ENCODE assay signal across 1 cellular context in genomic region chr3:4985330-4986174, GRCh38.
TF ChIP-seq lines count a peak whose summit lies in the region.

No MANE protein-coding gene starts in this region.

TF ChIP-seq in A549, 52 proteins besides CTCF, POLR2A, EP300 and RAD21 (continued from another document):
- TF ChIP-seq SREBF2 (IDR thresholded peaks at IDR 0.05) = no peak
- TF ChIP-seq POLR2AphosphoS2 (conservative IDR thresholded peaks at IDR 0.05; ENCODE audit: low read length) = peak; percentile 100
- TF ChIP-seq RCOR1 (IDR thresholded peaks at IDR 0.05; ENCODE audit: low read depth, low read length) = no peak
- TF ChIP-seq FOSL2 (IDR thresholded peaks at IDR 0.05) = no peak
- TF ChIP-seq FOSL2 (CRISPR knock-in tag; IDR thresholded peaks at IDR 0.05) = peak; percentile 67
- peak; percentile 85 to 91; a peak in 4 of 5 replicates for TF ChIP-seq JUN (IDR thresholded peaks at IDR 0.05)
- TF ChIP-seq, protein P1, sequence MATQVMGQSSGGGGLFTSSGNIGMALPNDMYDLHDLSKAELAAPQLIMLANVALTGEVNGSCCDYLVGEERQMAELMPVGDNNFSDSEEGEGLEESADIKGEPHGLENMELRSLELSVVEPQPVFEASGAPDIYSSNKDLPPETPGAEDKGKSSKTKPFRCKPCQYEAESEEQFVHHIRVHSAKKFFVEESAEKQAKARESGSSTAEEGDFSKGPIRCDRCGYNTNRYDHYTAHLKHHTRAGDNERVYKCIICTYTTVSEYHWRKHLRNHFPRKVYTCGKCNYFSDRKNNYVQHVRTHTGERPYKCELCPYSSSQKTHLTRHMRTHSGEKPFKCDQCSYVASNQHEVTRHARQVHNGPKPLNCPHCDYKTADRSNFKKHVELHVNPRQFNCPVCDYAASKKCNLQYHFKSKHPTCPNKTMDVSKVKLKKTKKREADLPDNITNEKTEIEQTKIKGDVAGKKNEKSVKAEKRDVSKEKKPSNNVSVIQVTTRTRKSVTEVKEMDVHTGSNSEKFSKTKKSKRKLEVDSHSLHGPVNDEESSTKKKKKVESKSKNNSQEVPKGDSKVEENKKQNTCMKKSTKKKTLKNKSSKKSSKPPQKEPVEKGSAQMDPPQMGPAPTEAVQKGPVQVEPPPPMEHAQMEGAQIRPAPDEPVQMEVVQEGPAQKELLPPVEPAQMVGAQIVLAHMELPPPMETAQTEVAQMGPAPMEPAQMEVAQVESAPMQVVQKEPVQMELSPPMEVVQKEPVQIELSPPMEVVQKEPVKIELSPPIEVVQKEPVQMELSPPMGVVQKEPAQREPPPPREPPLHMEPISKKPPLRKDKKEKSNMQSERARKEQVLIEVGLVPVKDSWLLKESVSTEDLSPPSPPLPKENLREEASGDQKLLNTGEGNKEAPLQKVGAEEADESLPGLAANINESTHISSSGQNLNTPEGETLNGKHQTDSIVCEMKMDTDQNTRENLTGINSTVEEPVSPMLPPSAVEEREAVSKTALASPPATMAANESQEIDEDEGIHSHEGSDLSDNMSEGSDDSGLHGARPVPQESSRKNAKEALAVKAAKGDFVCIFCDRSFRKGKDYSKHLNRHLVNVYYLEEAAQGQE (IDR thresholded peaks at IDR 0.05) = no peak; the same call in none of the 2 replicates
- TF ChIP-seq PHF8 (IDR thresholded peaks at IDR 0.05; ENCODE audit: borderline replicate concordance, low read depth) = no peak
- peak; percentile 97 for TF ChIP-seq FOSB (CRISPR knock-in tag; IDR thresholded peaks at IDR 0.05)
- TF ChIP-seq, protein P2, sequence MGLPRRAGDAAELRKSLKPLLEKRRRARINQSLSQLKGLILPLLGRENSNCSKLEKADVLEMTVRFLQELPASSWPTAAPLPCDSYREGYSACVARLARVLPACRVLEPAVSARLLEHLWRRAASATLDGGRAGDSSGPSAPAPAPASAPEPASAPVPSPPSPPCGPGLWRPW (IDR thresholded peaks at IDR 0.05) = no peak
- TF ChIP-seq CHD4 (IDR thresholded peaks at IDR 0.05; ENCODE audit: borderline replicate concordance) = no peak
- TF ChIP-seq TP53 (CRISPR knock-in tag; IDR thresholded peaks at IDR 0.05) = peak; percentile 93
- TF ChIP-seq BHLHE40 (IDR thresholded peaks at IDR 0.05; ENCODE audit: low read depth, low read length) = no peak; the same call in 1 of the 2 replicates
- TF ChIP-seq HDAC2 (IDR thresholded peaks at IDR 0.05) = no peak
- no peak for TF ChIP-seq NPAS2 (CRISPR knock-in tag; IDR thresholded peaks at IDR 0.05; ENCODE audit: borderline replicate concordance)
- TF ChIP-seq ZNF302 (CRISPR knock-in tag; IDR thresholded peaks at IDR 0.05) = no peak
- peak; percentile 89; the same call in 1 of the 2 replicates for TF ChIP-seq ATOH8 (CRISPR knock-in tag; IDR thresholded peaks at IDR 0.05; ENCODE audit: low read depth)
- TF ChIP-seq USF2 (IDR thresholded peaks at IDR 0.05) = peak; percentile 80
- TF ChIP-seq CHD2 (IDR thresholded peaks at IDR 0.05; ENCODE audit: low read length, partially characterized antibody) = peak; percentile 54
- TF ChIP-seq ZSCAN20 (CRISPR knock-in tag; IDR thresholded peaks at IDR 0.05) = peak; percentile 18; the same call in 1 of the 2 replicates
- no peak for TF ChIP-seq MAZ (IDR thresholded peaks at IDR 0.05; ENCODE audit: borderline replicate concordance, low read depth, low read length)
- no peak for TF ChIP-seq RNF2 (IDR thresholded peaks at IDR 0.05; ENCODE audit: borderline replicate concordance, low read depth)
- TF ChIP-seq ZC3H11A (IDR thresholded peaks at IDR 0.05) = no peak
- TF ChIP-seq BCL3 (IDR thresholded peaks at IDR 0.05) = no peak
- TF ChIP-seq HEYL (CRISPR knock-in tag; IDR thresholded peaks at IDR 0.05) = peak; percentile 73; the same call in 1 of the 2 replicates
- no peak for TF ChIP-seq KDM1A (IDR thresholded peaks at IDR 0.05; ENCODE audit: low read depth)
- TF ChIP-seq ZFP36 (IDR thresholded peaks at IDR 0.05; ENCODE audit: borderline replicate concordance, partially characterized antibody) = peak; percentile 5
- TF ChIP-seq SMC3 (IDR thresholded peaks at IDR 0.05) = no peak; the same call in 2 of the 3 replicates
- TF ChIP-seq MAFK (IDR thresholded peaks at IDR 0.05; ENCODE audit: partially characterized antibody) = no peak
- TF ChIP-seq CEBPB (IDR thresholded peaks at IDR 0.05) = peak; percentile 66 to 85
